In genomic region chr19:12938536-12939291, GRCh38 we compare ENCODE assay signal across 8 cellular contexts. TPM values are rescaled to one million over a fixed set of nuclear protein-coding genes. Genes with fewer than 3 reads are reported as not detected.
DNase-seq lines count a peak whose midpoint lies in the region; ATAC-seq and TF ChIP-seq lines count a peak whose summit lies in the region.

Gene CALR, plus strand, starts transcription at chr19:12938609. Its CDS starts 71 bp downstream, at chr19:12938680.

- TF ChIP-seq CTCF in heart right ventricle (IDR thresholded peaks at IDR 0.05), result peak in 6 of 9 donors; percentile 8 to 36 (median 20)

- peak; percentile 99 for TF ChIP-seq POLR2A in GM18505 (IDR thresholded peaks at IDR 0.05; ENCODE audit: borderline replicate concordance, extremely low read depth, insufficient read depth, insufficient read length)

- peaks cover 37 to 51% of the 10 kb centered on the region in 2 donors for H3K36me3 Mint-ChIP-seq in activated naive CD4-positive, alpha-beta T cell treated with anti-CD3 and anti-CD28 coated beads, Interleukin-2, amount 50 U/mL, for 72 hours

- ATAC-seq in GM18505 (IDR thresholded peaks at IDR 0.05; ENCODE audit: unreplicated experiment) (no peak), heart right ventricle (peak in 6 of 8 donors; percentile 3 to 35 (median 10))
- ATAC-seq in activated naive CD4-positive, alpha-beta T cell treated with anti-CD3 and anti-CD28 coated beads, Interleukin-2, amount 50 U/mL, for 72 hours, result peak; percentile 2

- 0% methylated on average over 67 of the region's 67 CpGs for WGBS in heart right ventricle, 2 donors

- H3K4me1 ChIP-seq in ACC112 (ENCODE audit: control insufficient read depth, insufficient read depth, low read length, unreplicated experiment) (peaks cover 27% of the 10 kb centered on the region), heart right ventricle (peaks cover 4 to 66% (median 41%) of the 10 kb centered on the region in 9 donors), rectal smooth muscle tissue (ENCODE audit: control insufficient read depth, insufficient read depth, low read length) (peaks cover 18% of the 10 kb centered on the region)

- H3K27ac Mint-ChIP-seq in activated naive CD4-positive, alpha-beta T cell treated with anti-CD3 and anti-CD28 coated beads, Interleukin-2, amount 50 U/mL, for 72 hours, result peak within 1 kb of the TSS; percentile 97 to 99

- peak within 1 kb of the TSS; percentile 48 for H2AFZ ChIP-seq in ACC112 (ENCODE audit: low read length, unreplicated experiment)

- H3K36me3 ChIP-seq in ACC112 (ENCODE audit: insufficient read depth, low read length) (peaks cover 28% of the 10 kb centered on the region), heart right ventricle (peaks cover 0 to 47% (median 38%) of the 10 kb centered on the region in 9 donors), rectal smooth muscle tissue (ENCODE audit: control insufficient read depth, insufficient read depth, low read length) (peaks cover 26% of the 10 kb centered on the region)

- H3K4me3 ChIP-seq in ACC112 (ENCODE audit: low read depth, low read length) (peak within 1 kb of the TSS; percentile 100), heart right ventricle (peak within 1 kb of the TSS; percentile 68 to 100 (median 99)), rectal smooth muscle tissue (ENCODE audit: low read length) (peak within 1 kb of the TSS; percentile 81)

- peaks cover 45% of the 10 kb centered on the region for H3K79me2 ChIP-seq in ACC112 (ENCODE audit: control insufficient read depth, insufficient read depth, low read length, unreplicated experiment)

- no peaks in the 10 kb centered on the region for H3K27me3 ChIP-seq in ACC112 (ENCODE audit: insufficient read depth, low read length)
- no peaks in the 10 kb centered on the region for H3K27me3 ChIP-seq in heart right ventricle
- H3K27me3 ChIP-seq in rectal smooth muscle tissue (ENCODE audit: control insufficient read depth, insufficient read depth, low read length), result no peaks in the 10 kb centered on the region

- no peaks in the 10 kb centered on the region for H3K9me3 Mint-ChIP-seq in activated naive CD4-positive, alpha-beta T cell treated with anti-CD3 and anti-CD28 coated beads, Interleukin-2, amount 50 U/mL, for 72 hours

- H3K9ac ChIP-seq in rectal smooth muscle tissue (ENCODE audit: low read length), result peak within 1 kb of the TSS; percentile 94

- DNase-seq in M059J (ENCODE audit: low read depth), result peak; percentile 44
- DNase-seq in activated naive CD4-positive, alpha-beta T cell treated with anti-CD3 and anti-CD28 coated beads, Interleukin-2, amount 50 U/mL, for 72 hours (ENCODE audit: low spot score in 2 of 2), result peak in 1 of 2 donors; percentile 30
- DNase-seq in heart right ventricle, result peak in 1 of 2 donors; percentile 47
- DNase-seq in middle frontal gyrus (ENCODE audit: extremely low spot score, low spot score), result no peak
- DNase-seq in NCI-H1105 treated with DMSO at 0.1 percent for 48 hours (lab: John Stamatoyannopoulos, UW), result no peak

- intact Hi-C loops in heart right ventricle (cut with DNase I), result no loop called here

- no peaks in the 10 kb centered on the region for H3K9me3 ChIP-seq in heart right ventricle

- H3K27ac ChIP-seq in ACC112 (ENCODE audit: low read depth, low read length) (peak within 1 kb of the TSS; percentile 79), heart right ventricle (peak within 1 kb of the TSS; percentile 76 to 98 (median 96)), rectal smooth muscle tissue (ENCODE audit: low read depth, low read length) (peak within 1 kb of the TSS; percentile 94)

RNA-seq across cellular contexts. Expression of gene CALR, which starts in this region (rescaled TPM):
- total RNA-seq in M059J (2014; rRNA removed; shearing (Covaris generic)), result 2,061 and 2,975 TPM in 2 replicates
- total RNA-seq in activated naive CD4-positive, alpha-beta T cell treated with anti-CD3 and anti-CD28 coated beads, Interleukin-2, amount 50 U/mL, for 72 hours, result 100 to 1,000 TPM; 505 to 624 TPM
- total RNA-seq in heart right ventricle, result 100 to 1,000 TPM; 265 to 683 (median 348) TPM
- 100 to 1,000 TPM; 197 to 830 TPM for polyA plus RNA-seq in heart right ventricle
